8 cellular contexts compared by ENCODE assay signal in genomic region chr9:124110307-124110915, GRCh38.
DNase-seq lines count a peak whose midpoint lies in the region; ATAC-seq and TF ChIP-seq lines count a peak whose summit lies in the region.

No MANE protein-coding gene starts in this region.

- no peak overlapping the region for H3K56ac ChIP-seq in IMR-90 (ENCODE audit: extremely low read depth, insufficient read depth, low read length)

- no peaks in the 10 kb centered on the region for H4K20me1 ChIP-seq in IMR-90 (ENCODE audit: insufficient read depth, low read length)

- H2BK5ac ChIP-seq in IMR-90 (ENCODE audit: low read depth, low read length, poor library complexity, severe bottlenecking) (no peak overlapping the region), trophoblast cell (ENCODE audit: low read depth, low read length, poor library complexity) (no peak overlapping the region)

- H3K18ac ChIP-seq in IMR-90 (ENCODE audit: low read depth, low read length) (no peak overlapping the region), trophoblast cell (ENCODE audit: low read length) (no peak overlapping the region)

- H3K27ac Mint-ChIP-seq in activated B cell treated with CpG ODN at 0.5 μM for 24 hours: no peak overlapping the region

- no peak overlapping the region for H3K4ac ChIP-seq in IMR-90 (ENCODE audit: low read depth, low read length)
- no peak overlapping the region for H3K4ac ChIP-seq in trophoblast cell (ENCODE audit: low read depth, low read length)

- H3K14ac ChIP-seq in IMR-90 (replicated peaks; ENCODE audit: low read depth, low read length) (no peak overlapping the region), trophoblast cell (ENCODE audit: low read length) (no peak overlapping the region)

- no peak for TF ChIP-seq RAD21 in IMR-90 (IDR thresholded peaks at IDR 0.05; ENCODE audit: low read length)

- dilution Hi-C loops in IMR-90 (cut with HindIII; ENCODE audit: low sequenced_read_pairs, unreplicated experiment): no loop called here

- no peak overlapping the region for H4K8ac ChIP-seq in IMR-90 (ENCODE audit: low read depth in 2 of 2, low read length in 2 of 2)
- H4K8ac ChIP-seq in trophoblast cell (ENCODE audit: low read depth, low read length): no peak overlapping the region

- H3K9me3 ChIP-seq in IMR-90 (ENCODE audit: control insufficient read depth, insufficient read depth, low read length) (no peaks in the 10 kb centered on the region), trophoblast cell (ENCODE audit: insufficient read depth, low read depth, low read length) (peaks cover 4% of the 10 kb centered on the region)

- peaks cover 13% of the 10 kb centered on the region for H3K27me3 Mint-ChIP-seq in activated B cell treated with CpG ODN at 0.5 μM for 24 hours

- no peak overlapping the region for H2BK20ac ChIP-seq in IMR-90 (ENCODE audit: low read depth, low read length)

- no peak overlapping the region for H2BK15ac ChIP-seq in IMR-90 (ENCODE audit: low read depth, low read length)

- POLR2A ChIA-PET in IMR-90 (lab: Charles Lee; ENCODE audit: unreplicated experiment): no interaction called here
- POLR2A ChIA-PET in activated B cell treated with CpG ODN at 0.5 μM for 24 hours (lab: Charles Lee): interaction anchor here (0.6 kb wide), 1 partner anchor 155 kb away, joined by 4 read pairs; no protein-coding TSS in a partner anchor

- H2AFZ ChIP-seq in IMR-90 (replicated peaks; ENCODE audit: low read length, poor library complexity) (no peak overlapping the region), trophoblast cell (ENCODE audit: insufficient read depth, low read length, poor library complexity) (no peak overlapping the region)

- H3K4me3 ChIP-seq in IMR-90 (ENCODE audit: insufficient read depth, low read depth, low read length) (no peak overlapping the region), fibroblast of pulmonary artery (replicated peaks; ENCODE audit: low read depth, low read length) (no peak overlapping the region), trophoblast cell (ENCODE audit: low read depth, low read length) (no peak overlapping the region)

- H3K9me1 ChIP-seq in IMR-90 (ENCODE audit: insufficient read depth, low read length): no peaks in the 10 kb centered on the region

- BruUV-seq in IMR-90 (replicated peaks; lab: Mats Ljungman, UMichigan): no TSS peak

- no peaks in the 10 kb centered on the region for H3K79me1 ChIP-seq in IMR-90 (ENCODE audit: low read depth in 1 of 2, low read length in 2 of 2)
- H3K79me1 ChIP-seq in trophoblast cell (ENCODE audit: low read length): no peaks in the 10 kb centered on the region

- no peak for TF ChIP-seq POLR2A in IMR-90 (IDR thresholded peaks at IDR 0.05; ENCODE audit: low read depth, low read length)

- H3K9me3 Mint-ChIP-seq in activated B cell treated with CpG ODN at 0.5 μM for 24 hours: peaks cover under 1% of the 10 kb centered on the region

- intact Hi-C loops in IMR-90 (cut with micrococcal nuclease) (no loop called here), activated B cell treated with CpG ODN at 0.5 μM for 24 hours (cut with micrococcal nuclease) (no loop called here)

- TF ChIP-seq CTCF in IMR-90 (conservative IDR thresholded peaks at IDR 0.05; ENCODE audit: low read depth, low read length) (no peak), activated B cell treated with CpG ODN at 0.5 μM for 24 hours (IDR thresholded peaks at IDR 0.05) (no peak), fibroblast of pulmonary artery (IDR thresholded peaks at IDR 0.05; ENCODE audit: low read length, missing control alignments) (no peak)

- H3K4me3 Mint-ChIP-seq in activated B cell treated with CpG ODN at 0.5 μM for 24 hours: no peak overlapping the region

- CTCF ChIA-PET in IMR-90 (lab: Yijun Ruan, JAX): interaction anchor here (0.6 kb wide), 1 partner anchor 724 kb away, joined by 3 read pairs; no protein-coding TSS in a partner anchor
- CTCF ChIA-PET in activated B cell treated with CpG ODN at 0.5 μM for 24 hours (lab: Charles Lee): interaction anchor here (0.9 kb wide), 1 partner anchor 12 kb away, joined by 3 read pairs; no protein-coding TSS in a partner anchor

- H3K4me2 ChIP-seq in IMR-90 (ENCODE audit: low read depth, low read length): no peak overlapping the region
- H3K4me2 ChIP-seq in trophoblast cell (ENCODE audit: low read length): no peak overlapping the region

- WGBS in IMR-90 (ENCODE audit: extremely low coverage in 2 of 2, insufficient read length in 1 of 2), 2 experiments: no CpG with 5 or more reads among the region's 16 CpGs
- WGBS in trophoblast cell (ENCODE audit: extremely low coverage, insufficient coverage, insufficient read length): no CpG with 5 or more reads among the region's 16 CpGs

- H3K9ac ChIP-seq in IMR-90 (ENCODE audit: low read depth, low read length) (no peak overlapping the region), trophoblast cell (ENCODE audit: low read length) (no peak overlapping the region)

- H3K4me1 ChIP-seq in IMR-90 (ENCODE audit: control insufficient read depth, insufficient read depth, low read length) (no peaks in the 10 kb centered on the region), trophoblast cell (ENCODE audit: control insufficient read depth in 1 of 2, insufficient read depth in 2 of 2, low read length in 2 of 2) (no peaks in the 10 kb centered on the region)

- H3K23ac ChIP-seq in IMR-90 (ENCODE audit: low read depth, low read length): no peak overlapping the region
- no peak overlapping the region for H3K23ac ChIP-seq in trophoblast cell (ENCODE audit: low read length)

- H2AK9ac ChIP-seq in IMR-90 (replicated peaks; ENCODE audit: low read depth, low read length, poor library complexity): no peak overlapping the region

- H3K27me3 ChIP-seq in IMR-90 (ENCODE audit: control insufficient read depth, insufficient read depth, low read length): peaks cover 32% of the 10 kb centered on the region
- H3K27me3 ChIP-seq in trophoblast cell (ENCODE audit: insufficient read depth, low read length): no peaks in the 10 kb centered on the region

- DNase-seq in C1 segment of cervical spinal cord (lab: John Stamatoyannopoulos, UW): peak in 8 of 14 donors; percentile 0 to 39 (median 6)
- DNase-seq in IMR-90: peak; percentile 59
- DNase-seq in activated B cell treated with CpG ODN at 0.5 μM for 24 hours: no peak
- peak; percentile 77 for DNase-seq in fibroblast of pulmonary artery (ENCODE audit: low read depth)
- peak; percentile 72 to 88 for DNase-seq in trophoblast cell
- DNase-seq in NCI-H1092 (lab: John Stamatoyannopoulos, UW): no peak

- no peak overlapping the region for H2BK12ac ChIP-seq in trophoblast cell (ENCODE audit: low read length)

- H4K91ac ChIP-seq in IMR-90 (ENCODE audit: insufficient read depth, low read depth, low read length) (no peak overlapping the region), trophoblast cell (ENCODE audit: low read depth, low read length) (no peak overlapping the region)

- no peak overlapping the region for H4K12ac ChIP-seq in trophoblast cell (ENCODE audit: low read depth, low read length)

- H3K27ac ChIP-seq in IMR-90 (ENCODE audit: insufficient read depth, low read length): no peak overlapping the region
- H3K27ac ChIP-seq in trophoblast cell (ENCODE audit: low read depth, low read length): no peak overlapping the region

- H3K36me3 ChIP-seq in IMR-90 (ENCODE audit: control insufficient read depth, insufficient read depth, low read length): no peaks in the 10 kb centered on the region
- H3K36me3 ChIP-seq in trophoblast cell (ENCODE audit: control insufficient read depth in 1 of 2, insufficient read depth in 2 of 2, low read length in 2 of 2): no peaks in the 10 kb centered on the region

- no peak overlapping the region for H2BK120ac ChIP-seq in IMR-90 (ENCODE audit: low read depth, low read length)
- H2BK120ac ChIP-seq in trophoblast cell (ENCODE audit: insufficient read depth, low read length, poor library complexity): no peak overlapping the region

- peak; percentile 95 for ATAC-seq in IMR-90 (ENCODE audit: low read depth)
- ATAC-seq in activated B cell treated with CpG ODN at 0.5 μM for 24 hours (ENCODE audit: low read depth): peak; percentile 47
- no peak for ATAC-seq in GM18502 (IDR thresholded peaks at IDR 0.05; ENCODE audit: poor library complexity, unreplicated experiment)
- no peak for ATAC-seq in HG02938 (IDR thresholded peaks at IDR 0.05; ENCODE audit: unreplicated experiment)

- H3K79me2 ChIP-seq in trophoblast cell (ENCODE audit: control insufficient read depth, insufficient read depth, low read length, poor library complexity): no peaks in the 10 kb centered on the region

- no peaks in the 10 kb centered on the region for H3K36me3 Mint-ChIP-seq in activated B cell treated with CpG ODN at 0.5 μM for 24 hours (ENCODE audit: low read depth)

- in situ Hi-C loops in IMR-90 (cut with MboI; ENCODE audit: low sequenced_read_pairs): no loop called here

- peaks cover 1% of the 10 kb centered on the region for H3K4me1 Mint-ChIP-seq in activated B cell treated with CpG ODN at 0.5 μM for 24 hours

- H2AK5ac ChIP-seq in IMR-90 (ENCODE audit: low read depth, low read length): no peak overlapping the region
- no peak overlapping the region for H2AK5ac ChIP-seq in trophoblast cell (ENCODE audit: low read length)

- H4K5ac ChIP-seq in IMR-90 (ENCODE audit: low read depth, low read length): no peak overlapping the region

TF ChIP-seq in IMR-90, 13 proteins besides CTCF, POLR2A, EP300 and RAD21:
- TF ChIP-seq MXI1 (IDR thresholded peaks at IDR 0.05; ENCODE audit: borderline replicate concordance, low read depth, low read length): peak; percentile 84
- TF ChIP-seq SMC3 (IDR thresholded peaks at IDR 0.05; ENCODE audit: low read depth, low read length): no peak
- TF ChIP-seq RCOR1 (IDR thresholded peaks at IDR 0.05; ENCODE audit: insufficient replicate concordance, low read length): peak; percentile 98
- TF ChIP-seq CHD1 (IDR thresholded peaks at IDR 0.05; ENCODE audit: low read depth, low read length): no peak
- TF ChIP-seq CEBPB (IDR thresholded peaks at IDR 0.05; ENCODE audit: low read depth, low read length): no peak

Comparison
In these comparisons a context has a peak if more than half of its experiments do, and no peak if none do; other contexts are left out.
1. DNase-seq: peak in C1 segment of cervical spinal cord (8 of 14), IMR-90 (single experiment), fibroblast of pulmonary artery (single experiment) and trophoblast cell (2 of 2); none in activated B cell treated with CpG ODN at 0.5 μM for 24 hours (single experiment) and NCI-H1092 (single experiment).
2. ATAC-seq: peak in IMR-90 (single experiment) and activated B cell treated with CpG ODN at 0.5 μM for 24 hours (single experiment); none in GM18502 (single experiment) and HG02938 (single experiment).